ENCODE assay signal across 8 cellular contexts in genomic region chr17:60677308-60678117, GRCh38. TPM values are rescaled to one million over a fixed set of nuclear protein-coding genes. Genes with fewer than 3 reads are reported as not detected.
A peak's percentile ranks its signal among the peaks of the same experiment; 100 is the strongest.
DNase-seq lines count a peak whose midpoint lies in the region; TF ChIP-seq lines count a peak whose summit lies in the region.

BCAS3 (plus strand) TSS chr17:60677851.

- H3K27ac ChIP-seq in suprapubic skin: peak within 1 kb of the TSS; percentile 83

- peak within 1 kb of the TSS; percentile 72 for H3K4me3 ChIP-seq in HFF-Myc (replicated peaks; ENCODE audit: low read depth, low read length)
- peak within 1 kb of the TSS; percentile 79 for H3K4me3 ChIP-seq in suprapubic skin

- H3K4me1 Mint-ChIP-seq in activated naive CD4-positive, alpha-beta T cell treated with anti-CD3 and anti-CD28 coated beads, Interleukin-2, amount 10 ng/mL, durations not matched to agents 7 days and 5 days: peaks cover 23% of the 10 kb centered on the region

- H3K36me3 ChIP-seq in suprapubic skin: peaks cover 12% of the 10 kb centered on the region

- H3K4me3 Mint-ChIP-seq in activated naive CD4-positive, alpha-beta T cell treated with anti-CD3 and anti-CD28 coated beads, Interleukin-2, amount 10 ng/mL, durations not matched to agents 7 days and 5 days: peak within 1 kb of the TSS; percentile 99

- CTCF ChIA-PET in activated naive CD4-positive, alpha-beta T cell treated with anti-CD3 and anti-CD28 coated beads, Interleukin-2, amount 10 ng/mL, durations not matched to agents 7 days and 5 days (lab: Charles Lee): interaction anchor here (1.4 to 1.5 kb wide), 2 partner anchors 37 to 76 kb away, joined by 3 to 5 read pairs; no protein-coding TSS in a partner anchor

- no peaks in the 10 kb centered on the region for H3K27me3 ChIP-seq in suprapubic skin

- peak within 1 kb of the TSS; percentile 93 for H3K27ac Mint-ChIP-seq in activated naive CD4-positive, alpha-beta T cell treated with anti-CD3 and anti-CD28 coated beads, Interleukin-2, amount 10 ng/mL, durations not matched to agents 7 days and 5 days

- peak in 1 of 2 donors; percentile 55 for TF ChIP-seq POLR2A in suprapubic skin (IDR thresholded peaks at IDR 0.05)

- 0% methylated on average over 42 of the region's 51 CpGs for WGBS in suprapubic skin

- no peaks in the 10 kb centered on the region for H3K36me3 Mint-ChIP-seq in activated naive CD4-positive, alpha-beta T cell treated with anti-CD3 and anti-CD28 coated beads, Interleukin-2, amount 10 ng/mL, durations not matched to agents 7 days and 5 days

- H3K9me3 ChIP-seq in suprapubic skin: no peaks in the 10 kb centered on the region

- no peaks in the 10 kb centered on the region for H3K27me3 Mint-ChIP-seq in activated naive CD4-positive, alpha-beta T cell treated with anti-CD3 and anti-CD28 coated beads, Interleukin-2, amount 10 ng/mL, durations not matched to agents 7 days and 5 days

- H3K9me3 Mint-ChIP-seq in activated naive CD4-positive, alpha-beta T cell treated with anti-CD3 and anti-CD28 coated beads, Interleukin-2, amount 10 ng/mL, durations not matched to agents 7 days and 5 days: peaks cover 4% of the 10 kb centered on the region

- DNase-seq in GM03348 (ENCODE audit: low spot score): peak; percentile 99
- DNase-seq in HFF-Myc (ENCODE audit: extremely low read depth, low read depth): peak; percentile 97
- DNase-seq in NAMALWA (ENCODE audit: low spot score): peak; percentile 99
- peak; percentile 100 for DNase-seq in SK-N-DZ (ENCODE audit: low spot score)
- DNase-seq in activated naive CD4-positive, alpha-beta T cell treated with anti-CD3 and anti-CD28 coated beads, Interleukin-2, amount 10 ng/mL, durations not matched to agents 7 days and 5 days: peak; percentile 99
- DNase-seq in globus pallidus (ENCODE audit: low spot score): peak; percentile 100
- peak; percentile 96 to 100 (median 99) for DNase-seq in nucleus accumbens (lab: John Stamatoyannopoulos, UW)
- peak; percentile 99 for DNase-seq in suprapubic skin (ENCODE audit: low spot score in 2 of 2)

- peaks cover 15% of the 10 kb centered on the region for H3K4me1 ChIP-seq in suprapubic skin

- no peak for TF ChIP-seq EP300 in suprapubic skin (IDR thresholded peaks at IDR 0.05)

- TF ChIP-seq CTCF in HFF-Myc (IDR thresholded peaks at IDR 0.05; ENCODE audit: low read depth, low read length, missing control alignments) (no peak), suprapubic skin (IDR thresholded peaks at IDR 0.05) (no peak)

RNA-seq across cellular contexts. Expression of gene BCAS3, which starts in this region (rescaled TPM):
- polyA plus RNA-seq in SK-N-DZ (2014; cell fraction: cytosol; rRNA removed): 10.6 and 23.1 TPM in 2 replicates
- polyA plus RNA-seq in SK-N-DZ (2014; cell fraction: nucleus; rRNA removed): 11.9 and 18.6 TPM in 2 replicates
- total RNA-seq in suprapubic skin: 10 to 100 TPM; 41.0 to 81.4 (median 45.6) TPM

Comparison
In these comparisons a context has a peak if more than half of its experiments do, and no peak if none do; other contexts are left out.
1. Peak in every context shown above with its lines: DNase-seq, H3K4me3 ChIP-seq and H3K27ac ChIP-seq.